In genomic region chr9:32587901-32588300, GRCh38 we compare ENCODE assay signal across 11 cellular contexts. TPM values are rescaled to one million over a fixed set of nuclear protein-coding genes. Genes with fewer than 3 reads are reported as not detected.
DNase-seq lines count a peak whose midpoint lies in the region.
"Had no signal": no experiment of that assay in that cellular context is flagged by ENCODE, and none has a peak within 500 bp of the region (broad histone marks: within the 10 kb centered on the region; RNA-seq: fewer than 3 reads in every experiment).

No MANE protein-coding gene starts in this region.

- H4K20me1 ChIP-seq in Karpas-422 (ENCODE audit: insufficient read depth, low read depth, low read length), result no peaks in the 10 kb centered on the region
- H4K20me1 ChIP-seq: BLaER1 treated with 17β-estradiol and CSF1 and Interleukin-3, amounts not matched to agents 10 nM and 100 nM had no signal

- no peaks in the 10 kb centered on the region for H3K36me3 ChIP-seq in CD4-positive, alpha-beta memory T cell (ENCODE audit: insufficient read depth, low read length)
- H3K36me3 ChIP-seq in Karpas-422 (ENCODE audit: insufficient read depth, low read length), result no peaks in the 10 kb centered on the region
- H3K36me3 ChIP-seq: BLaER1 treated with 17β-estradiol and CSF1 and Interleukin-3, amounts not matched to agents 10 nM and 100 nM had no signal

- POLR2A ChIA-PET in CD4-positive, alpha-beta memory T cell (lab: Charles Lee; ENCODE audit: partially characterized antibody), result no interaction called here

- H3K9me3 Mint-ChIP-seq in CD4-positive, alpha-beta memory T cell, result no peaks in the 10 kb centered on the region

- intact Hi-C loops in CD4-positive, alpha-beta memory T cell (cut with micrococcal nuclease), result loop anchor here (2.0 to 10.0 kb wide), 3 partner anchors 381 to 1137 kb away; no protein-coding TSS in a partner anchor

- no peak overlapping the region for H3K4me3 Mint-ChIP-seq in CD4-positive, alpha-beta memory T cell

- no peak overlapping the region for H3K4me3 ChIP-seq in CD4-positive, alpha-beta memory T cell (ENCODE audit: low read length in 2 of 2)
- H3K4me3 ChIP-seq in Karpas-422 (ENCODE audit: low read length), result no peak overlapping the region
- H3K4me3 ChIP-seq: BLaER1 treated with 17β-estradiol and CSF1 and Interleukin-3, amounts not matched to agents 10 nM and 100 nM; testis had no signal

- H3K79me2 ChIP-seq in Karpas-422 (ENCODE audit: low read length), result no peaks in the 10 kb centered on the region

- H3K9ac ChIP-seq in Karpas-422 (ENCODE audit: low read length), result no peak overlapping the region
- H3K9ac ChIP-seq: BLaER1 treated with 17β-estradiol and CSF1 and Interleukin-3, amounts not matched to agents 10 nM and 100 nM had no signal

- H3K4me1 Mint-ChIP-seq in CD4-positive, alpha-beta memory T cell, result no peaks in the 10 kb centered on the region

- H3K4me2 ChIP-seq in Karpas-422 (ENCODE audit: low read depth, low read length, poor library complexity, severe bottlenecking), result no peak overlapping the region
- H3K4me2 ChIP-seq: BLaER1 treated with 17β-estradiol and CSF1 and Interleukin-3, amounts not matched to agents 10 nM and 100 nM had no signal

- H2AFZ ChIP-seq in Karpas-422 (ENCODE audit: low read length), result no peak overlapping the region

- no peaks in the 10 kb centered on the region for H3K9me2 ChIP-seq in Karpas-422 (replicated peaks; ENCODE audit: insufficient read depth, low read length)

- DNase-seq in stimulated activated CD4-positive, alpha-beta T cell treated with anti-CD3 and anti-CD28 coated beads, Interleukin-1b, Interleukin-23, amount 100 ng/mL, for 48 hours, result peak; percentile 27
- no peak for DNase-seq in stimulated activated CD4-positive, alpha-beta T cell treated with anti-CD3 and anti-CD28 coated beads, Interleukin-4, amount 100 ng/mL, for 4 hours
- peak; percentile 14 for DNase-seq in amniotic epithelial cell (ENCODE audit: low read depth)
- no peak for DNase-seq in CD4-positive, alpha-beta memory T cell
- DNase-seq in effector CD4-positive, alpha-beta T cell, result no peak
- DNase-seq in Karpas-422, result no peak
- DNase-seq: amniotic stem cell, hippocampal formation, NCI-H1930, testis had no signal

- CTCF ChIA-PET in CD4-positive, alpha-beta memory T cell (lab: Charles Lee; ENCODE audit: partially characterized antibody), result interaction anchor here (0.5 to 6.0 kb wide), 6 partner anchors 7 to 398 kb away, joined by 3 to 55 read pairs (median 8); no protein-coding TSS in a partner anchor

- no peaks in the 10 kb centered on the region for H3K36me3 Mint-ChIP-seq in CD4-positive, alpha-beta memory T cell

- peaks cover 18 to 19% of the 10 kb centered on the region in 2 donors for H3K27me3 Mint-ChIP-seq in CD4-positive, alpha-beta memory T cell

- no peaks in the 10 kb centered on the region for H3K9me3 ChIP-seq in CD4-positive, alpha-beta memory T cell (ENCODE audit: control insufficient read depth in 1 of 2, low read length in 2 of 2)
- no peaks in the 10 kb centered on the region for H3K9me3 ChIP-seq in Karpas-422 (ENCODE audit: low read length)
- H3K9me3 ChIP-seq: testis had no signal

- no peaks in the 10 kb centered on the region for H3K4me1 ChIP-seq in CD4-positive, alpha-beta memory T cell (ENCODE audit: insufficient read depth, low read length)
- H3K4me1 ChIP-seq in Karpas-422 (ENCODE audit: low read length), result peaks cover 9% of the 10 kb centered on the region
- H3K4me1 ChIP-seq: BLaER1 treated with 17β-estradiol and CSF1 and Interleukin-3, amounts not matched to agents 10 nM and 100 nM; testis had no signal

- no peak overlapping the region for H3K27ac Mint-ChIP-seq in CD4-positive, alpha-beta memory T cell

- H3K27me3 ChIP-seq in CD4-positive, alpha-beta memory T cell (ENCODE audit: insufficient read depth, low read length), result no peaks in the 10 kb centered on the region
- no peaks in the 10 kb centered on the region for H3K27me3 ChIP-seq in Karpas-422 (ENCODE audit: low read length)
- H3K27me3 ChIP-seq: testis had no signal

- H3K27ac ChIP-seq in CD4-positive, alpha-beta memory T cell (ENCODE audit: low read depth, low read length), result no peak overlapping the region
- no peak overlapping the region for H3K27ac ChIP-seq in Karpas-422 (ENCODE audit: low read length)
- H3K27ac ChIP-seq: BLaER1 treated with 17β-estradiol and CSF1 and Interleukin-3, amounts not matched to agents 10 nM and 100 nM; testis had no signal

RNA-seq across cellular contexts. Expression of gene NDUFB6, which starts 14.9 kb away (rescaled TPM):
- 10 to 100 TPM; 18.2 to 21.0 TPM for total RNA-seq in CD4-positive, alpha-beta memory T cell
- polyA plus RNA-seq in CD4-positive, alpha-beta memory T cell, result 10 to 100 TPM; 65.4 to 83.7 TPM
- 72.4 and 95.6 TPM in 2 replicates for total RNA-seq in Karpas-422 (2014; rRNA removed; shearing (Covaris generic); ENCODE audit: low replicate concordance)

RNA-seq across cellular contexts. Expression of gene TOPORS, which starts 35.5 kb away (rescaled TPM):
- total RNA-seq in CD4-positive, alpha-beta memory T cell, result 10 to 100 TPM; 24.1 to 24.6 TPM
- 10 to 100 TPM; 24.4 to 32.4 TPM for polyA plus RNA-seq in CD4-positive, alpha-beta memory T cell
- 16.3 and 21.2 TPM in 2 replicates for total RNA-seq in Karpas-422 (2014; rRNA removed; shearing (Covaris generic); ENCODE audit: low replicate concordance)

RNA-seq across cellular contexts. Expression of gene SMIM27, which starts 35.8 kb away (rescaled TPM):
- total RNA-seq in CD4-positive, alpha-beta memory T cell, result 10 to 100 TPM; 32.1 to 37.8 TPM
- 100 to 1,000 TPM in 1 of 2 donors, 10 to 100 TPM in 1; 42.4 to 115 TPM for polyA plus RNA-seq in CD4-positive, alpha-beta memory T cell
- total RNA-seq in Karpas-422 (2014; rRNA removed; shearing (Covaris generic); ENCODE audit: low replicate concordance), result 3.5 and 12.6 TPM in 2 replicates

RNA-seq across cellular contexts. Expression of gene TAF1L, which starts 47.6 kb away (rescaled TPM):
- total RNA-seq in CD4-positive, alpha-beta memory T cell, result under 1 TPM; 0.06 to 0.12 TPM
- not detected for polyA plus RNA-seq in CD4-positive, alpha-beta memory T cell
- not detected in 2 replicates for total RNA-seq in Karpas-422 (2014; rRNA removed; shearing (Covaris generic); ENCODE audit: low replicate concordance)

Comparison
In these comparisons a context has a peak if more than half of its experiments do, and no peak if none do; other contexts are left out.
1. DNase-seq: peak in stimulated activated CD4-positive, alpha-beta T cell treated with anti-CD3 and anti-CD28 coated beads, Interleukin-1b, Interleukin-23, amount 100 ng/mL, for 48 hours (single experiment) and amniotic epithelial cell (single experiment); none in stimulated activated CD4-positive, alpha-beta T cell treated with anti-CD3 and anti-CD28 coated beads, Interleukin-4, amount 100 ng/mL, for 4 hours (0 of 2), CD4-positive, alpha-beta memory T cell (0 of 5), effector CD4-positive, alpha-beta T cell (single experiment) and Karpas-422 (single experiment).